1 cellular context compared by ENCODE assay signal in genomic region chr2:231640646-231641111, GRCh38.
TF ChIP-seq lines count a peak whose summit lies in the region.

No MANE protein-coding gene starts in this region.

TF ChIP-seq in K562, 482 proteins besides CTCF, POLR2A, EP300 and RAD21 (continued from another document):
- TF ChIP-seq ZBTB33 (CRISPR knock-in tag; IDR thresholded peaks at IDR 0.05): peak; percentile 81
